ENCODE assay signal across 8 cellular contexts in genomic region chr19:42279902-42280760, GRCh38. TPM values are rescaled to one million over a fixed set of nuclear protein-coding genes. Genes with fewer than 3 reads are reported as not detected.
DNase-seq lines count a peak whose midpoint lies in the region; ATAC-seq, FAIRE-seq and TF ChIP-seq lines count a peak whose summit lies in the region.

No MANE protein-coding gene starts in this region.

- 2% methylated on average over 49 of the region's 84 CpGs; no CpG with 5 or more reads in 1 of the 2 experiments for WGBS in H1 (ENCODE audit: extremely low coverage in 1 of 2, insufficient coverage in 1 of 2, insufficient read length in 1 of 2, insufficient replicate concordance in 2 of 2, low coverage in 1 of 2, low lambda C conversion rate in 2 of 2, missing lambda C conversion rate in 1 of 2), 2 experiments

- H4K20me1 ChIP-seq in H1 (replicated peaks in 1 of 2; ENCODE audit: control insufficient read depth in 1 of 2, insufficient read depth in 2 of 2, low read length in 2 of 2): peaks cover 0 to 10% of the 10 kb centered on the region in 2 experiments

- no peaks in the 10 kb centered on the region for H3K9me3 ChIP-seq in H1 (ENCODE audit: insufficient read depth in 2 of 2, low read depth in 1 of 2, low read length in 1 of 2)

- CTCF ChIA-PET in H1 (lab: Charles Lee; ENCODE audit: partially characterized antibody): interaction anchor here (0.5 to 7.4 kb wide), 27 partner anchors 10 to 374 kb away, joined by 3 to 260 read pairs (median 5); partner anchors contain the start of genes CIC, ERF, GSK3A and POU2F2

- H3K4me3 ChIP-seq in HL-60 (replicated peaks; ENCODE audit: insufficient read depth, low read length) (peak overlapping the region; percentile 72), H1 (ENCODE audit: extremely low read depth in 1 of 4, insufficient read depth in 2 of 4, low read depth in 3 of 4, low read length in 4 of 4) (peak overlapping the region; percentile 56 to 81 (median 74))

- TF ChIP-seq EP300 in H1 (IDR thresholded peaks at IDR 0.05; ENCODE audit: borderline replicate concordance in 1 of 2, low read depth in 2 of 2, low read length in 2 of 2): no peak

- TF ChIP-seq CTCF in HL-60 (IDR thresholded peaks at IDR 0.05; ENCODE audit: insufficient read depth, low read length) (peak; percentile 74), H1 (IDR thresholded peaks at IDR 0.05; ENCODE audit: control extremely low read depth in 1 of 3, insufficient read depth in 1 of 3, low read depth in 1 of 3, low read length in 3 of 3) (peak; percentile 91 to 94 (median 93))

- H3K79me1 ChIP-seq in H1 (ENCODE audit: low read depth, low read length): peaks cover 11% of the 10 kb centered on the region

- H2BK15ac ChIP-seq in H1 (ENCODE audit: low read length): no peak overlapping the region

- H3K14ac ChIP-seq in H1 (ENCODE audit: insufficient read length): no peak overlapping the region

- peak; percentile 85 to 88 for TF ChIP-seq RAD21 in H1 (IDR thresholded peaks at IDR 0.05 in 1 of 2, conservative IDR thresholded peaks at IDR 0.05 in 1 of 2; ENCODE audit: low read depth in 2 of 2, low read length in 2 of 2)

- POLR2A ChIA-PET in H1 (lab: Charles Lee; ENCODE audit: partially characterized antibody): interaction anchor here (0.6 to 6.5 kb wide), 16 partner anchors 9 to 204 kb away, joined by 3 to 68 read pairs (median 5); partner anchors contain the start of genes CIC, ERF, GSK3A and PAFAH1B3

- no peak overlapping the region for H3K4ac ChIP-seq in H1 (replicated peaks; ENCODE audit: insufficient read length, low read depth, low read length)

- H2AK5ac ChIP-seq in H1 (ENCODE audit: low read depth, low read length): no peak overlapping the region

- TF ChIP-seq POLR2A in H1 (IDR thresholded peaks at IDR 0.05; ENCODE audit: control extremely low read depth in 1 of 2, low read depth in 2 of 2, low read length in 2 of 2): peak in 1 of 2 experiments; percentile 56; a peak in 2 of 3 replicates

- H3K27ac ChIP-seq in HL-60 (replicated peaks): peak overlapping the region; percentile 71
- H3K27ac ChIP-seq in H1 (ENCODE audit: low read depth, low read length): no peak overlapping the region

- DNase-seq in 8988T (peak; percentile 97), HL-60 (ENCODE audit: low read depth in 1 of 2, low spot score in 1 of 2) (peak; percentile 83 to 87), NCI-H82 treated with DMSO at 0.1 percent for 48 hours (lab: John Stamatoyannopoulos, UW; ENCODE audit: unreplicated experiment) (peak; percentile 85), H1 (ENCODE audit: low read depth in 1 of 2, low spot score in 2 of 2) (peak in 1 of 2 experiments; percentile 95), mesenteric fat pad (ENCODE audit: low spot score) (peak; percentile 98)
- DNase-seq in activated CD8-positive, alpha-beta memory T cell treated with anti-CD3 and anti-CD28 coated beads for 48 hours (ENCODE audit: low read depth in 2 of 3, low spot score in 2 of 3): peak; percentile 72 to 75 (median 74)
- peak; percentile 67 for DNase-seq in stimulated activated CD8-positive, alpha-beta memory T cell treated with anti-CD3 and anti-CD28 coated beads, Interleukin-15, amount 100 ng/mL, for 1 hour (ENCODE audit: low read depth)

- peak overlapping the region; percentile 57 for H4K5ac ChIP-seq in H1 (ENCODE audit: insufficient read length, low read depth, low read length)

- no peak overlapping the region for H2AFZ ChIP-seq in H1 (ENCODE audit: low read length)

- H4K91ac ChIP-seq in H1 (replicated peaks; ENCODE audit: insufficient read length, low read length): no peak overlapping the region

- H3K27me3 ChIP-seq in HL-60 (ENCODE audit: insufficient read depth, poor library complexity, severe bottlenecking): no peaks in the 10 kb centered on the region
- no peaks in the 10 kb centered on the region for H3K27me3 ChIP-seq in H1 (replicated peaks in 1 of 4; ENCODE audit: control insufficient read depth in 3 of 4, extremely low read depth in 1 of 4, insufficient read depth in 3 of 4, low read length in 3 of 4)

- H2BK12ac ChIP-seq in H1 (ENCODE audit: low read depth, low read length): peak overlapping the region; percentile 27; the same call in 1 of the 2 replicates

- peak overlapping the region; percentile 66; the same call in 1 of the 2 replicates for H2BK5ac ChIP-seq in H1 (ENCODE audit: low read depth, low read length)

- peak overlapping the region; percentile 81 to 96 for H3K4me2 ChIP-seq in H1 (ENCODE audit: insufficient read depth in 1 of 2, low read depth in 2 of 2, low read length in 2 of 2)

- peaks cover 27% of the 10 kb centered on the region for H3K23me2 ChIP-seq in H1 (ENCODE audit: low read depth, low read length)

- H3K79me2 ChIP-seq in H1 (ENCODE audit: control insufficient read depth in 1 of 2, insufficient read depth in 2 of 2, low read length in 2 of 2): peaks cover 0 to 10% of the 10 kb centered on the region in 2 experiments; a peak in 2 of 4 replicates

- no peak overlapping the region for H2BK120ac ChIP-seq in H1 (replicated peaks; ENCODE audit: low read depth, low read length)

- peak overlapping the region; percentile 72 for H4K8ac ChIP-seq in H1 (ENCODE audit: extremely low read depth, insufficient read depth, low read length)

- H3K56ac ChIP-seq in H1 (replicated peaks; ENCODE audit: insufficient read length, low read depth, low read length): peak overlapping the region; percentile 26

- no peak overlapping the region; the same call in 1 of the 2 replicates for H3K18ac ChIP-seq in H1 (ENCODE audit: extremely low read depth, low read length)

- ATAC-seq in GM18520 (IDR thresholded peaks at IDR 0.05; ENCODE audit: unreplicated experiment): peak; percentile 22

- peaks cover 9 to 39% (median 23%) of the 10 kb centered on the region in 4 experiments for H3K4me1 ChIP-seq in H1 (replicated peaks in 1 of 4; ENCODE audit: control insufficient read depth in 3 of 4, insufficient read depth in 4 of 4, low read length in 3 of 4)

- no peak for FAIRE-seq in H1 (lab: Jason Lieb, UNC)

- H3K23ac ChIP-seq in H1 (ENCODE audit: insufficient read length): no peak overlapping the region

- H3K9ac ChIP-seq in H1 (replicated peaks in 1 of 4; ENCODE audit: extremely low read depth in 1 of 4, low read depth in 3 of 4, low read length in 3 of 4): no peak overlapping the region; a peak in 1 of 7 replicates

- no peaks in the 10 kb centered on the region for H3K36me3 ChIP-seq in H1 (ENCODE audit: control insufficient read depth in 2 of 4, insufficient read depth in 4 of 4, low read length in 3 of 4)

- no peak overlapping the region for H2BK20ac ChIP-seq in H1 (ENCODE audit: low read length)

RNA-seq across cellular contexts. Expression of gene CIC, which starts 11.1 kb away (rescaled TPM):
- total RNA-seq in H1 (2021; fragmentation: NEBNext Ultra II Directional; extraction: Animal tissue kit (Norgen Biotek cat#: 25700)): 43.6 and 48.4 TPM in 2 replicates
- 13.2 and 23.1 TPM in 2 replicates for polyA plus RNA-seq in H1 (2011; rRNA removed)
- 12.9 TPM for polyA plus RNA-seq in H1 (2011; cell fraction: cytosol; rRNA removed)
- polyA plus RNA-seq in H1 (2011; cell fraction: nucleus; rRNA removed): 85.4 TPM
- 26.5 to 45.2 TPM (median 39.7 TPM) in 4 replicates for polyA plus RNA-seq in H1 (2012, experiment 1 of 2)
- polyA plus RNA-seq in H1 (2012, experiment 2 of 2): 24.2 TPM
- polyA plus RNA-seq in H1 (2013, experiment 1 of 2): 28.3 TPM
- 27.0 TPM for polyA plus RNA-seq in H1 (2013, experiment 2 of 2)
- 3.7 and 5.1 TPM in 2 replicates for polyA minus RNA-seq in H1 (2011; rRNA and poly(A)+ RNA removed)
- 18.2 TPM for polyA minus RNA-seq in H1 (2011; cell fraction: cytosol; rRNA and poly(A)+ RNA removed)
- polyA minus RNA-seq in H1 (2011; cell fraction: nucleus; rRNA and poly(A)+ RNA removed): 17.1 TPM
- 57.9 TPM for total RNA-seq in mesenteric fat pad

RNA-seq across cellular contexts. Expression of gene PRR19, which starts 21.8 kb away (rescaled TPM):
- 6.7 and 7.2 TPM in 2 replicates for total RNA-seq in H1 (2021; fragmentation: NEBNext Ultra II Directional; extraction: Animal tissue kit (Norgen Biotek cat#: 25700))
- polyA plus RNA-seq in H1 (2011; rRNA removed): 7.5 and 8.9 TPM in 2 replicates
- 5.1 TPM for polyA plus RNA-seq in H1 (2011; cell fraction: cytosol; rRNA removed)
- 5.0 TPM for polyA plus RNA-seq in H1 (2011; cell fraction: nucleus; rRNA removed)
- polyA plus RNA-seq in H1 (2012, experiment 1 of 2): 4.3 to 7.1 TPM (median 6.5 TPM) in 4 replicates
- polyA plus RNA-seq in H1 (2012, experiment 2 of 2): 8.1 TPM
- 4.9 TPM for polyA plus RNA-seq in H1 (2013, experiment 1 of 2)
- 4.5 TPM for polyA plus RNA-seq in H1 (2013, experiment 2 of 2)
- 1.9 and 2.0 TPM in 2 replicates for polyA minus RNA-seq in H1 (2011; rRNA and poly(A)+ RNA removed)
- 4.7 TPM for polyA minus RNA-seq in H1 (2011; cell fraction: cytosol; rRNA and poly(A)+ RNA removed)
- 2.0 TPM for polyA minus RNA-seq in H1 (2011; cell fraction: nucleus; rRNA and poly(A)+ RNA removed)
- not detected for total RNA-seq in mesenteric fat pad

RNA-seq across cellular contexts. Expression of gene PAFAH1B3, which starts 22.3 kb away (rescaled TPM):
- total RNA-seq in H1 (2021; fragmentation: NEBNext Ultra II Directional; extraction: Animal tissue kit (Norgen Biotek cat#: 25700)): 124 and 132 TPM in 2 replicates
- 248 and 294 TPM in 2 replicates for polyA plus RNA-seq in H1 (2011; rRNA removed)
- polyA plus RNA-seq in H1 (2011; cell fraction: cytosol; rRNA removed): 171 TPM
- polyA plus RNA-seq in H1 (2011; cell fraction: nucleus; rRNA removed): 201 TPM
- polyA plus RNA-seq in H1 (2012, experiment 1 of 2): 95.5 to 156 TPM (median 148 TPM) in 4 replicates
- polyA plus RNA-seq in H1 (2012, experiment 2 of 2): 202 TPM
- polyA plus RNA-seq in H1 (2013, experiment 1 of 2): 109 TPM
- 108 TPM for polyA plus RNA-seq in H1 (2013, experiment 2 of 2)
- 61.2 and 78.8 TPM in 2 replicates for polyA minus RNA-seq in H1 (2011; rRNA and poly(A)+ RNA removed)
- polyA minus RNA-seq in H1 (2011; cell fraction: cytosol; rRNA and poly(A)+ RNA removed): 60.3 TPM
- 52.6 TPM for polyA minus RNA-seq in H1 (2011; cell fraction: nucleus; rRNA and poly(A)+ RNA removed)
- total RNA-seq in mesenteric fat pad: 5.2 TPM

RNA-seq across cellular contexts. Expression of gene ERF, which starts 25.2 kb away (rescaled TPM):
- 62.7 and 73.9 TPM in 2 replicates for total RNA-seq in H1 (2021; fragmentation: NEBNext Ultra II Directional; extraction: Animal tissue kit (Norgen Biotek cat#: 25700))
- polyA plus RNA-seq in H1 (2011; rRNA removed): 43.7 and 67.6 TPM in 2 replicates
- polyA plus RNA-seq in H1 (2011; cell fraction: cytosol; rRNA removed): 45.9 TPM
- polyA plus RNA-seq in H1 (2011; cell fraction: nucleus; rRNA removed): 144 TPM
- polyA plus RNA-seq in H1 (2012, experiment 1 of 2): 39.2 to 53.3 TPM (median 50.3 TPM) in 4 replicates
- polyA plus RNA-seq in H1 (2012, experiment 2 of 2): 34.9 TPM
- 40.5 TPM for polyA plus RNA-seq in H1 (2013, experiment 1 of 2)
- polyA plus RNA-seq in H1 (2013, experiment 2 of 2): 40.3 TPM
- 20.2 and 23.3 TPM in 2 replicates for polyA minus RNA-seq in H1 (2011; rRNA and poly(A)+ RNA removed)
- polyA minus RNA-seq in H1 (2011; cell fraction: cytosol; rRNA and poly(A)+ RNA removed): 39.0 TPM
- polyA minus RNA-seq in H1 (2011; cell fraction: nucleus; rRNA and poly(A)+ RNA removed): 34.2 TPM
- 55.5 TPM for total RNA-seq in mesenteric fat pad

RNA-seq across cellular contexts. Expression of gene TMEM145, which starts 33.0 kb away (rescaled TPM):
- 4.7 and 5.0 TPM in 2 replicates for total RNA-seq in H1 (2021; fragmentation: NEBNext Ultra II Directional; extraction: Animal tissue kit (Norgen Biotek cat#: 25700))
- polyA plus RNA-seq in H1 (2011; rRNA removed): 2.3 and 4.5 TPM in 2 replicates
- polyA plus RNA-seq in H1 (2011; cell fraction: cytosol; rRNA removed): 2.1 TPM
- polyA plus RNA-seq in H1 (2011; cell fraction: nucleus; rRNA removed): 19.4 TPM
- 7.2 to 10.4 TPM (median 8.4 TPM) in 4 replicates for polyA plus RNA-seq in H1 (2012, experiment 1 of 2)
- 6.6 TPM for polyA plus RNA-seq in H1 (2012, experiment 2 of 2)
- 6.3 TPM for polyA plus RNA-seq in H1 (2013, experiment 1 of 2)
- 5.4 TPM for polyA plus RNA-seq in H1 (2013, experiment 2 of 2)
- 7.5 and 11.1 TPM in 2 replicates for polyA minus RNA-seq in H1 (2011; rRNA and poly(A)+ RNA removed)
- polyA minus RNA-seq in H1 (2011; cell fraction: cytosol; rRNA and poly(A)+ RNA removed): 3.3 TPM
- polyA minus RNA-seq in H1 (2011; cell fraction: nucleus; rRNA and poly(A)+ RNA removed): 8.0 TPM
- not detected for total RNA-seq in mesenteric fat pad

Comparison
In these comparisons a context has a peak if more than half of its experiments do, and no peak if none do; other contexts are left out.
1. RNA of gene PAFAH1B3, which starts 22.3 kb away (total RNA-seq): 124 to 132 TPM in H1; 5.2 TPM in mesenteric fat pad (single experiment); every median in the first group is over 10 times any median in the second.